ENCODE assay signal across 15 cellular contexts in the genomic region with DNA sequence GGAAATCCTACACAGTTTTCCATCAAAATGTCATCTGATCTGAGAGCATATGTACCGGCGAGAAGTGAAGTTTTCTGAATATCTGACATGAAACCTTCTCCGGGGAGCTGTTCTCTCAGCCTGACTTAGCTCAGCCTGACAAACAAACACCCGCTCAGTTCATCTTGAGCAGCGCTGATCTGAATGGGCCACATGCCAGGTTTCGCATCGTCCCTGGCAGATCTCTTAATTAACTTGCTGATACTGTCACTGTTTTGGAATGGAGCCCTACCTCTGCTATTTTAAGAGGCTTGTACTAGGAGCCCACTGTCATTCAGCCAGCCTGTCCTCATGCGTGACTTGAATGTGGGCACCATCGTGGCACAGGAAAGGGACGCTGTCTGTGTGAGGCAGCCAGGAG.
A peak's percentile ranks its signal among the peaks of the same experiment; 100 is the strongest.
DNase-seq lines count a peak whose midpoint lies in the region; ATAC-seq and TF ChIP-seq lines count a peak whose summit lies in the region.
"Had no signal": no experiment of that assay in that cellular context is flagged by ENCODE, and none has a peak within 500 bp of the region (broad histone marks: within the 10 kb centered on the region; RNA-seq: fewer than 3 reads in every experiment).

No MANE protein-coding gene starts in this region.

- H3K9me2 ChIP-seq in SK-N-SH: no peaks in the 10 kb centered on the region

- H2AFZ ChIP-seq in SK-N-SH (ENCODE audit: low read depth): no peak overlapping the region

- no peaks in the 10 kb centered on the region for H3K9me3 ChIP-seq in SK-N-SH
- no peaks in the 10 kb centered on the region for H3K9me3 ChIP-seq in right cardiac atrium (ENCODE audit: control insufficient read depth, low read length)

- H3K9ac ChIP-seq in SK-N-SH: no peak overlapping the region

- H3K4me1 ChIP-seq in SK-N-SH (ENCODE audit: control insufficient read depth in 1 of 2, insufficient read depth in 2 of 2, low read depth in 1 of 2, low read length in 1 of 2): peaks cover 0 to 16% of the 10 kb centered on the region in 2 experiments; a peak in 2 of 4 replicates
- H3K4me1 ChIP-seq in right cardiac atrium (ENCODE audit: control insufficient read depth, insufficient read depth, low read length): peaks cover 2% of the 10 kb centered on the region

- 0 out of 2 replicates have a peak overlapping the region, but pooled peaks have one; percentile 25 for H3K4me2 ChIP-seq in SK-N-SH

- H3K4me3 ChIP-seq in SK-N-SH (ENCODE audit: low read depth in 2 of 2, low read length in 1 of 2) (0 out of 4 replicates have a peak overlapping the region, but pooled peaks have one; percentile 4 to 20), right cardiac atrium (ENCODE audit: low read length) (no peak overlapping the region)

- peak; percentile 80 for DNase-seq in COR-L47 (lab: John Stamatoyannopoulos, UW)
- DNase-seq in NCI-H2029 treated with DMSO at 0.1 percent for 48 hours (lab: John Stamatoyannopoulos, UW): peak; percentile 49
- DNase-seq in SK-N-SH: peak; percentile 71
- DNase-seq in right cardiac atrium: peak; percentile 68 to 88 (median 86)
- no peak for DNase-seq in GM10248 (ENCODE audit: extremely low spot score)
- no peak for DNase-seq in activated effector memory CD4-positive, alpha-beta T cell treated with anti-CD3 and anti-CD28 coated beads, Interleukin-2, amount 50 U/mL, for 16 hours
- no peak for DNase-seq in SW 1271 (lab: John Stamatoyannopoulos, UW)
- DNase-seq: activated CD4-positive, CD25-positive, alpha-beta regulatory T cell; activated naive CD8-positive, alpha-beta T cell treated with anti-CD3 and anti-CD28 coated beads, Interleukin-2, amount 50 U/mL, for 24 hours; DND-41; MM.1S; NK-92 treated with Interleukin-12 subunit alpha and Interleukin-12 subunit beta, amount 100 ng/mL, for 24 hours; stimulated activated CD4-positive, alpha-beta T cell treated with anti-CD3 and anti-CD28 coated beads, Interleukin-4, amount 100 ng/mL, for 24 hours; stimulated activated naive CD4-positive, alpha-beta T cell treated with Interleukin-2 at 50 U/mL for 16 hours had no signal

- WGBS in SK-N-SH (ENCODE audit: low lambda C conversion rate): 31% methylated on average over 10 of the region's 10 CpGs
- 25% methylated on average over 10 of the region's 10 CpGs for WGBS in right cardiac atrium

- no peak; a peak in 1 of 4 replicates for TF ChIP-seq EP300 in SK-N-SH (IDR thresholded peaks at IDR 0.05; ENCODE audit: borderline replicate concordance in 1 of 2, low read depth in 1 of 2, low read length in 1 of 2)

- TF ChIP-seq CTCF in SK-N-SH (IDR thresholded peaks at IDR 0.05): no peak
- no peak for TF ChIP-seq CTCF in GM10248 (IDR thresholded peaks at IDR 0.05; ENCODE audit: control extremely low read depth, extremely low read depth, low read depth, missing control alignments)

- no peaks in the 10 kb centered on the region for H3K79me2 ChIP-seq in SK-N-SH (ENCODE audit: insufficient read depth)

- CTCF ChIA-PET in SK-N-SH (lab: Yijun Ruan, JAX) (interaction anchor here (1.1 to 19.6 kb wide), 6 partner anchors 20 to 302 kb away, joined by 3 to 737 read pairs (median 6); no protein-coding TSS in a partner anchor), GM10248 (lab: Yijun Ruan, JAX) (interaction anchor here (1.1 kb wide), 1 partner anchor 62 kb away, joined by 3 read pairs; no protein-coding TSS in a partner anchor)

- no peak for TF ChIP-seq RAD21 in SK-N-SH (IDR thresholded peaks at IDR 0.05; ENCODE audit: low read length)

- peak; percentile 82 to 84 for ATAC-seq in right cardiac atrium
- no peak for ATAC-seq in HG02763 (IDR thresholded peaks at IDR 0.05; ENCODE audit: unreplicated experiment)
- ATAC-seq: activated naive CD8-positive, alpha-beta T cell treated with anti-CD3 and anti-CD28 coated beads, Interleukin-2, amount 50 U/mL, for 24 hours had no signal

- no peaks in the 10 kb centered on the region for H3K36me3 ChIP-seq in SK-N-SH (replicated peaks in 1 of 2; ENCODE audit: control insufficient read depth in 1 of 2, insufficient read depth in 2 of 2, low read length in 1 of 2)

- intact Hi-C loops in right cardiac atrium (cut with DNase I): no loop called here

- H3K27me3 ChIP-seq in SK-N-SH (ENCODE audit: insufficient read depth) (no peaks in the 10 kb centered on the region; the same call in 1 of the 2 replicates), right cardiac atrium (ENCODE audit: control insufficient read depth, insufficient read depth) (no peaks in the 10 kb centered on the region)

- POLR2A ChIA-PET in SK-N-SH (lab: Yijun Ruan, JAX): no interaction called here
- POLR2A ChIA-PET in GM10248 (lab: Yijun Ruan, JAX): no interaction called here

- H3K27ac ChIP-seq in SK-N-SH (ENCODE audit: low read depth in 2 of 2, low read length in 1 of 2) (no peak overlapping the region), right cardiac atrium (ENCODE audit: low read length) (no peak overlapping the region)

- no peaks in the 10 kb centered on the region for H3F3A ChIP-seq in SK-N-SH (replicated peaks; ENCODE audit: insufficient read depth)

- H4K20me1 ChIP-seq in SK-N-SH (ENCODE audit: insufficient read depth): no peaks in the 10 kb centered on the region

TF ChIP-seq in SK-N-SH, 30 proteins besides CTCF, POLR2A, EP300 and RAD21:
- TF ChIP-seq EZH2phosphoT487 (IDR thresholded peaks at IDR 0.05; ENCODE audit: borderline replicate concordance, low read depth) (no peak), TCF12 (IDR thresholded peaks at IDR 0.05) (no peak), GATA2 (CRISPR knock-in tag; IDR thresholded peaks at IDR 0.05) (peak; percentile 89), RCOR1 (IDR thresholded peaks at IDR 0.05; ENCODE audit: low read length) (peak; percentile 89), TEAD4 (IDR thresholded peaks at IDR 0.05; ENCODE audit: borderline replicate concordance, insufficient read depth) (no peak), NRF1 (IDR thresholded peaks at IDR 0.05; ENCODE audit: low read depth, low read length) (no peak), SIN3A (IDR thresholded peaks at IDR 0.05; ENCODE audit: borderline replicate concordance, low read depth, low read length) (no peak), JUND (IDR thresholded peaks at IDR 0.05) (no peak), POLR2AphosphoS5 (IDR thresholded peaks at IDR 0.05; ENCODE audit: low read depth, low read length) (no peak), NFIC (IDR thresholded peaks at IDR 0.05; ENCODE audit: borderline replicate concordance) (peak; percentile 23; the same call in 1 of the 2 replicates), MXI1 (IDR thresholded peaks at IDR 0.05; ENCODE audit: low read depth, low read length) (peak; percentile 55)
- TF ChIP-seq, protein P1, sequence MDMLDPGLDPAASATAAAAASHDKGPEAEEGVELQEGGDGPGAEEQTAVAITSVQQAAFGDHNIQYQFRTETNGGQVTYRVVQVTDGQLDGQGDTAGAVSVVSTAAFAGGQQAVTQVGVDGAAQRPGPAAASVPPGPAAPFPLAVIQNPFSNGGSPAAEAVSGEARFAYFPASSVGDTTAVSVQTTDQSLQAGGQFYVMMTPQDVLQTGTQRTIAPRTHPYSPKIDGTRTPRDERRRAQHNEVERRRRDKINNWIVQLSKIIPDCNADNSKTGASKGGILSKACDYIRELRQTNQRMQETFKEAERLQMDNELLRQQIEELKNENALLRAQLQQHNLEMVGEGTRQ (IDR thresholded peaks at IDR 0.05; ENCODE audit: borderline replicate concordance, low read depth, low read length): no peak

Comparison
In these comparisons a context has a peak if more than half of its experiments do, and no peak if none do; other contexts are left out.
1. DNase-seq: peak in COR-L47 (single experiment), NCI-H2029 treated with DMSO at 0.1 percent for 48 hours (single experiment), SK-N-SH (single experiment) and right cardiac atrium (3 of 3); none in GM10248 (single experiment), activated effector memory CD4-positive, alpha-beta T cell treated with anti-CD3 and anti-CD28 coated beads, Interleukin-2, amount 50 U/mL, for 16 hours (single experiment) and SW 1271 (0 of 2).